In genomic region chr16:84403435-84403834, GRCh38 we compare ENCODE assay signal across 2 cellular contexts. TPM values are rescaled to one million over a fixed set of nuclear protein-coding genes. Genes with fewer than 3 reads are reported as not detected.
"Had no signal": no experiment of that assay in that cellular context is flagged by ENCODE, and none has a peak within 500 bp of the region (broad histone marks: within the 10 kb centered on the region; RNA-seq: fewer than 3 reads in every experiment).

No MANE protein-coding gene starts in this region.

RNA-seq across cellular contexts. Expression of gene ATP2C2, which starts 35.1 kb away (rescaled TPM):
- total RNA-seq: Right ventricle myocardium superior, SJSA1 had no signal
